In the genomic region with DNA sequence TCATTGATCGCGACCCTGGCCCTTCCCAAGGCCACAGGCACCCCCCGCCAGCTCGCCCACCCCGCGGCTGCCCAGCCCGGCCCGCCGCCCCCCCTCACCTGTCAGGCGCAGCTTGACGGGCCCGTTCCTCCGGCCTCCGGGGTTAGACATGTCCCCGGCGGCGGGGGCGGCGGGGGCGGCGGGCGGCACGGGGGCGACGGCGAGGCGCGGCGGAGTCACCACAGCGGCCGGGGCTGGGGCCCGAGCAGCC, we compare ENCODE assay signal across 8 cellular contexts. TPM values are rescaled to one million over a fixed set of nuclear protein-coding genes. Genes with fewer than 3 reads are reported as not detected.
DNase-seq lines count a peak whose midpoint lies in the region; ATAC-seq and TF ChIP-seq lines count a peak whose summit lies in the region.

No MANE protein-coding gene starts in this region.

- peak overlapping the region; percentile 95 for H3K4me3 Mint-ChIP-seq in activated naive CD8-positive, alpha-beta T cell treated with anti-CD3 and anti-CD28 coated beads, Interleukin-2, amount 50 U/mL, for 24 hours
- peak overlapping the region; percentile 96 to 99 (median 96) for H3K4me3 Mint-ChIP-seq in immature natural killer cell

- H3K4me1 ChIP-seq in stomach smooth muscle (ENCODE audit: control insufficient read depth, insufficient read depth, low read length), result peaks cover 10% of the 10 kb centered on the region

- ATAC-seq in GM18502 (IDR thresholded peaks at IDR 0.05; ENCODE audit: poor library complexity, unreplicated experiment), result peak; percentile 37
- ATAC-seq in HG03066 (IDR thresholded peaks at IDR 0.05; ENCODE audit: low read depth, unreplicated experiment), result peak; percentile 40
- no peak for ATAC-seq in activated naive CD8-positive, alpha-beta T cell treated with anti-CD3 and anti-CD28 coated beads, Interleukin-2, amount 50 U/mL, for 24 hours
- no peak for ATAC-seq in HG03135 (IDR thresholded peaks at IDR 0.05; ENCODE audit: unreplicated experiment)

- H3K36me3 Mint-ChIP-seq in activated naive CD8-positive, alpha-beta T cell treated with anti-CD3 and anti-CD28 coated beads, Interleukin-2, amount 50 U/mL, for 24 hours (ENCODE audit: low read depth), result no peaks in the 10 kb centered on the region
- H3K36me3 Mint-ChIP-seq in immature natural killer cell, result no peaks in the 10 kb centered on the region

- no peaks in the 10 kb centered on the region for H3K9me3 ChIP-seq in stomach smooth muscle (ENCODE audit: control insufficient read depth in 2 of 2, low read length in 2 of 2)

- peak overlapping the region; percentile 89 for H3K27ac Mint-ChIP-seq in activated naive CD8-positive, alpha-beta T cell treated with anti-CD3 and anti-CD28 coated beads, Interleukin-2, amount 50 U/mL, for 24 hours
- H3K27ac Mint-ChIP-seq in immature natural killer cell, result peak overlapping the region; percentile 93 to 98 (median 96)

- peak overlapping the region; percentile 59 to 72 for H3K9ac ChIP-seq in stomach smooth muscle (ENCODE audit: low read length in 2 of 2)

- H3K4me3 ChIP-seq in stomach smooth muscle (ENCODE audit: low read length in 2 of 2), result peak overlapping the region; percentile 45 to 80

- H3K4me1 Mint-ChIP-seq in activated naive CD8-positive, alpha-beta T cell treated with anti-CD3 and anti-CD28 coated beads, Interleukin-2, amount 50 U/mL, for 24 hours, result peaks cover 39% of the 10 kb centered on the region
- H3K4me1 Mint-ChIP-seq in immature natural killer cell, result peaks cover 47 to 53% of the 10 kb centered on the region in 2 donors

- peak overlapping the region; percentile 24 for H3K27ac ChIP-seq in stomach smooth muscle (ENCODE audit: low read length)

- H3K9me3 Mint-ChIP-seq in activated naive CD8-positive, alpha-beta T cell treated with anti-CD3 and anti-CD28 coated beads, Interleukin-2, amount 50 U/mL, for 24 hours, result no peaks in the 10 kb centered on the region
- H3K9me3 Mint-ChIP-seq in immature natural killer cell, result no peaks in the 10 kb centered on the region

- no peaks in the 10 kb centered on the region for H3K27me3 ChIP-seq in stomach smooth muscle (ENCODE audit: control insufficient read depth in 1 of 2, insufficient read depth in 2 of 2, low read length in 2 of 2)

- no peaks in the 10 kb centered on the region for H3K36me3 ChIP-seq in stomach smooth muscle (ENCODE audit: control insufficient read depth in 2 of 2, insufficient read depth in 2 of 2, low read length in 2 of 2)

- DNase-seq in activated naive CD8-positive, alpha-beta T cell treated with anti-CD3 and anti-CD28 coated beads, Interleukin-2, amount 50 U/mL, for 24 hours, result no peak
- DNase-seq in immature natural killer cell, result no peak
- no peak for DNase-seq in GM10266 (ENCODE audit: extremely low spot score)
- no peak for DNase-seq in SIG-M5 (lab: John Stamatoyannopoulos, UW)

- no peaks in the 10 kb centered on the region for H3K27me3 Mint-ChIP-seq in activated naive CD8-positive, alpha-beta T cell treated with anti-CD3 and anti-CD28 coated beads, Interleukin-2, amount 50 U/mL, for 24 hours
- H3K27me3 Mint-ChIP-seq in immature natural killer cell (ENCODE audit: low read depth in 3 of 3), result peaks cover 5 to 11% (median 8%) of the 10 kb centered on the region in 3 donors

- TF ChIP-seq CTCF in GM10266 (IDR thresholded peaks at IDR 0.05; ENCODE audit: control insufficient read depth, insufficient read depth, low read depth, missing control alignments), result no peak

RNA-seq across cellular contexts. Expression of gene SMURF2, which starts 0.5 kb away (rescaled TPM):
- 1 to 10 TPM; 8.1 to 8.5 (median 8.3) TPM for polyA plus RNA-seq in immature natural killer cell

Comparison
In these comparisons a context has a peak if more than half of its experiments do, and no peak if none do; other contexts are left out.
1. ATAC-seq: peak in GM18502 (single experiment) and HG03066 (single experiment); none in activated naive CD8-positive, alpha-beta T cell treated with anti-CD3 and anti-CD28 coated beads, Interleukin-2, amount 50 U/mL, for 24 hours (single experiment) and HG03135 (single experiment).